In the genomic region with DNA sequence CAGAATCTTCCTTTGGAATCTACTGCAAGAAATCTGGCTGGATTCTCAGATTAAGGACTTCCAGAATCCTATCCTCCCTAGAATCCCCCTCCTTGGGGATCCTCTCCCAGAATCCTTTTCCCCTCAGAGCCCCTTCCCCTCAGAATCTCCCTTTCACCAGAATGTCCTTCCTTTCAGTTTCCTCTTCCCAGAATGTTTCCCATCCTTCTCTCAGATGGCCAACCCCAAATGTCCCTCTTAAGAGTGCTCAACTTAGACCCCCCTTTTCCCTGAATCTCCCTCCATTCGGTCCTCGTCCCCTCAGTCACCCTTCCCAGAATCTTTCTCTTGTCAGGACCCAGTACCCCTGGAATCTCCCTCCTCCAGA, we compare ENCODE assay signal across 8 cellular contexts. TPM values are rescaled to one million over a fixed set of nuclear protein-coding genes. Genes with fewer than 3 reads are reported as not detected.
A peak's percentile ranks its signal among the peaks of the same experiment; 100 is the strongest.
DNase-seq lines count a peak whose midpoint lies in the region; ATAC-seq and TF ChIP-seq lines count a peak whose summit lies in the region.

No MANE protein-coding gene starts in this region.

- peaks cover 43% of the 10 kb centered on the region for H4K20me1 ChIP-seq in BLaER1

- H3K9me3 ChIP-seq in BLaER1 (no peaks in the 10 kb centered on the region), MG63 (no peaks in the 10 kb centered on the region), duodenal mucosa (ENCODE audit: control insufficient read depth in 1 of 2, low read length in 2 of 2) (no peaks in the 10 kb centered on the region)

- peaks cover 13% of the 10 kb centered on the region for H3K27me3 Mint-ChIP-seq in nephron progenitor cell (ENCODE audit: low read depth, poor library complexity)

- peak overlapping the region; percentile 97 for H3K27ac Mint-ChIP-seq in nephron progenitor cell

- peaks cover 32% of the 10 kb centered on the region for H3K36me3 Mint-ChIP-seq in nephron progenitor cell (ENCODE audit: low read depth)

- peak overlapping the region; percentile 99 for H3K4me3 Mint-ChIP-seq in nephron progenitor cell

- H3K4me1 ChIP-seq in BLaER1 (peaks cover 35% of the 10 kb centered on the region), duodenal mucosa (ENCODE audit: control insufficient read depth in 1 of 2, insufficient read depth in 2 of 2, low read length in 2 of 2) (peaks cover 19 to 31% of the 10 kb centered on the region in 2 donors)

- peak overlapping the region; percentile 96 for H3K4me2 ChIP-seq in BLaER1

- no peaks in the 10 kb centered on the region for H3K9me3 Mint-ChIP-seq in nephron progenitor cell

- TF ChIP-seq CTCF in nephron progenitor cell (IDR thresholded peaks at IDR 0.05) = no peak

- ATAC-seq in GM19395 (IDR thresholded peaks at IDR 0.05; ENCODE audit: unreplicated experiment) (no peak), GM18867 (IDR thresholded peaks at IDR 0.05; ENCODE audit: unreplicated experiment) (no peak)

- peak overlapping the region; percentile 96 for H3K27ac ChIP-seq in BLaER1
- peak overlapping the region; percentile 67 for H3K27ac ChIP-seq in duodenal mucosa (ENCODE audit: low read depth, low read length)

- DNase-seq in MG63 = no peak
- no peak for DNase-seq in nephron progenitor cell
- DNase-seq in stimulated activated CD4-positive, alpha-beta T cell treated with anti-CD3 and anti-CD28 coated beads, Interleukin-12 subunit alpha, Interleukin-12 subunit beta, amount 100 ng/mL, for 4 hours = no peak
- no peak for DNase-seq in NCI-H2196 treated with DMSO at 0.1 percent for 48 hours (lab: John Stamatoyannopoulos, UW; ENCODE audit: unreplicated experiment)

- H3K4me1 Mint-ChIP-seq in nephron progenitor cell = peaks cover 51% of the 10 kb centered on the region

- H3K36me3 ChIP-seq in BLaER1 (peaks cover 34% of the 10 kb centered on the region), MG63 (peaks cover 41% of the 10 kb centered on the region), duodenal mucosa (ENCODE audit: control insufficient read depth in 1 of 2, insufficient read depth in 2 of 2, low read length in 2 of 2) (peaks cover 14 to 24% of the 10 kb centered on the region in 2 donors)

- H3K9ac ChIP-seq in BLaER1 (peak overlapping the region; percentile 98), duodenal mucosa (ENCODE audit: low read depth in 1 of 2, low read length in 2 of 2) (peak overlapping the region; percentile 55 to 80)

- no peaks in the 10 kb centered on the region for H3K27me3 ChIP-seq in BLaER1
- H3K27me3 ChIP-seq in MG63 = no peaks in the 10 kb centered on the region
- no peaks in the 10 kb centered on the region for H3K27me3 ChIP-seq in duodenal mucosa (ENCODE audit: control insufficient read depth in 1 of 2, insufficient read depth in 2 of 2, low read length in 2 of 2)

- H3K4me3 ChIP-seq in BLaER1 = peak overlapping the region; percentile 87
- H3K4me3 ChIP-seq in MG63 = peak overlapping the region; percentile 96
- peak overlapping the region; percentile 57 to 97 for H3K4me3 ChIP-seq in duodenal mucosa (ENCODE audit: low read depth in 1 of 2, low read length in 2 of 2)

RNA-seq across cellular contexts. Expression of gene RPS16, which starts 0.6 kb away (rescaled TPM):
- total RNA-seq in MG63 (2014; rRNA removed; shearing (Covaris generic); ENCODE audit: low replicate concordance) = 95.9 and 97.8 TPM in 2 replicates

RNA-seq across cellular contexts. Expression of gene SUPT5H, which starts 9.0 kb away (rescaled TPM):
- 55.9 and 102 TPM in 2 replicates for total RNA-seq in MG63 (2014; rRNA removed; shearing (Covaris generic); ENCODE audit: low replicate concordance)

RNA-seq across cellular contexts. Expression of gene PLEKHG2, which starts 23.9 kb away (rescaled TPM):
- 3.0 and 12.4 TPM in 2 replicates for total RNA-seq in MG63 (2014; rRNA removed; shearing (Covaris generic); ENCODE audit: low replicate concordance)

RNA-seq across cellular contexts. Expression of gene ZFP36, which starts 29.7 kb away (rescaled TPM):
- 0.66 and 1.4 TPM in 2 replicates for total RNA-seq in MG63 (2014; rRNA removed; shearing (Covaris generic); ENCODE audit: low replicate concordance)

RNA-seq across cellular contexts. Expression of gene TIMM50, which starts 44.3 kb away (rescaled TPM):
- total RNA-seq in MG63 (2014; rRNA removed; shearing (Covaris generic); ENCODE audit: low replicate concordance) = 166 and 218 TPM in 2 replicates
